Comparison of ENCODE assay signal across 3 cellular contexts in the genomic region with DNA sequence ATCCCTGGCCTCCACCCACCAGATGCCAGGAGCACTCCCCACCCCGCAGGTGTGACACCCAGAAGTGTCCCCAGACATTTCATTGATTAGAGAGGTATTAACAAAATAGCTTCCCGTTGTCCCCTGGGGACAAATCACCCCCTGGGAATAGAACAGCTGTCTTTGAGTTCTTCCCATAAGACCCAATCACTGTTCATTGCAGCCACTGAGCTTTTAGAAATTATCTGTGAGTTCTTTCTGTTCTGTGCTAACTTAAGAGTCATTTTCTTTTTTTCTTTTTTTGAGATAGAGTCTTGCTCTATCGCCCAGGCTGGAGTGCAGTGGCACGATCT.
TF ChIP-seq lines count a peak whose summit lies in the region.

No MANE protein-coding gene starts in this region.

TF ChIP-seq in SK-N-SH, 30 proteins besides CTCF, POLR2A, EP300 and RAD21 (continues in another document):
- TF ChIP-seq ZBTB33 (IDR thresholded peaks at IDR 0.05; ENCODE audit: borderline replicate concordance, low read depth) = no peak
- no peak for TF ChIP-seq PBX3 (IDR thresholded peaks at IDR 0.05)
- TF ChIP-seq, protein P1, sequence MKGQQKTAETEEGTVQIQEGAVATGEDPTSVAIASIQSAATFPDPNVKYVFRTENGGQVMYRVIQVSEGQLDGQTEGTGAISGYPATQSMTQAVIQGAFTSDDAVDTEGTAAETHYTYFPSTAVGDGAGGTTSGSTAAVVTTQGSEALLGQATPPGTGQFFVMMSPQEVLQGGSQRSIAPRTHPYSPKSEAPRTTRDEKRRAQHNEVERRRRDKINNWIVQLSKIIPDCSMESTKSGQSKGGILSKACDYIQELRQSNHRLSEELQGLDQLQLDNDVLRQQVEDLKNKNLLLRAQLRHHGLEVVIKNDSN (IDR thresholded peaks at IDR 0.05; ENCODE audit: borderline replicate concordance, low read depth) = no peak
- TF ChIP-seq NFIC (IDR thresholded peaks at IDR 0.05; ENCODE audit: borderline replicate concordance) = no peak
- TF ChIP-seq TEAD4 (IDR thresholded peaks at IDR 0.05; ENCODE audit: borderline replicate concordance, insufficient read depth) = no peak
- no peak for TF ChIP-seq RCOR1 (IDR thresholded peaks at IDR 0.05; ENCODE audit: low read length)
- no peak for TF ChIP-seq NRF1 (IDR thresholded peaks at IDR 0.05; ENCODE audit: low read depth, low read length)
- TF ChIP-seq RXRA (IDR thresholded peaks at IDR 0.05; ENCODE audit: borderline replicate concordance, low read depth) = no peak
- TF ChIP-seq TCF12 (IDR thresholded peaks at IDR 0.05) = no peak
- TF ChIP-seq GABPA (IDR thresholded peaks at IDR 0.05; ENCODE audit: low read depth) = no peak
- TF ChIP-seq, protein P2, sequence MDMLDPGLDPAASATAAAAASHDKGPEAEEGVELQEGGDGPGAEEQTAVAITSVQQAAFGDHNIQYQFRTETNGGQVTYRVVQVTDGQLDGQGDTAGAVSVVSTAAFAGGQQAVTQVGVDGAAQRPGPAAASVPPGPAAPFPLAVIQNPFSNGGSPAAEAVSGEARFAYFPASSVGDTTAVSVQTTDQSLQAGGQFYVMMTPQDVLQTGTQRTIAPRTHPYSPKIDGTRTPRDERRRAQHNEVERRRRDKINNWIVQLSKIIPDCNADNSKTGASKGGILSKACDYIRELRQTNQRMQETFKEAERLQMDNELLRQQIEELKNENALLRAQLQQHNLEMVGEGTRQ (IDR thresholded peaks at IDR 0.05; ENCODE audit: borderline replicate concordance, low read depth, low read length) = no peak
- no peak for TF ChIP-seq SIN3A (IDR thresholded peaks at IDR 0.05; ENCODE audit: borderline replicate concordance, low read depth, low read length)
- no peak for TF ChIP-seq YY1 (IDR thresholded peaks at IDR 0.05; ENCODE audit: low read depth)
- no peak for TF ChIP-seq MEF2A (IDR thresholded peaks at IDR 0.05; ENCODE audit: borderline replicate concordance, low read depth)
- no peak for TF ChIP-seq CHD2 (IDR thresholded peaks at IDR 0.05; ENCODE audit: low read length, partially characterized antibody)
- TF ChIP-seq MAX (IDR thresholded peaks at IDR 0.05; ENCODE audit: low read depth) = no peak
- no peak for TF ChIP-seq SMC3 (IDR thresholded peaks at IDR 0.05; ENCODE audit: low read depth, low read length)

TF ChIP-seq in SK-N-SH treated with all-trans-retinoic acid at 6 μM for 48 hours, 23 proteins besides CTCF, POLR2A, EP300 and RAD21:
- TF ChIP-seq CSDC2 (CRISPR knock-in tag; IDR thresholded peaks at IDR 0.05) (no peak), OSR1 (CRISPR knock-in tag; IDR thresholded peaks at IDR 0.05) (no peak), ZNF8 (CRISPR knock-in tag; IDR thresholded peaks at IDR 0.05) (no peak), ZC3H10 (CRISPR knock-in tag; IDR thresholded peaks at IDR 0.05) (no peak), TOX (CRISPR knock-in tag; IDR thresholded peaks at IDR 0.05; ENCODE audit: borderline replicate concordance) (no peak), ISL1 (CRISPR knock-in tag; IDR thresholded peaks at IDR 0.05) (no peak), TCF4 (CRISPR knock-in tag; IDR thresholded peaks at IDR 0.05; ENCODE audit: borderline replicate concordance) (no peak), RARB (CRISPR knock-in tag; IDR thresholded peaks at IDR 0.05) (no peak), ZNF565 (CRISPR knock-in tag; conservative IDR thresholded peaks at IDR 0.05; ENCODE audit: low read depth) (no peak), POU6F1 (CRISPR knock-in tag; IDR thresholded peaks at IDR 0.05; ENCODE audit: borderline replicate concordance, low read depth) (no peak), ZNF70 (CRISPR knock-in tag; IDR thresholded peaks at IDR 0.05) (no peak), SNAI2 (CRISPR knock-in tag; IDR thresholded peaks at IDR 0.05) (no peak)
- TF ChIP-seq, protein P3, sequence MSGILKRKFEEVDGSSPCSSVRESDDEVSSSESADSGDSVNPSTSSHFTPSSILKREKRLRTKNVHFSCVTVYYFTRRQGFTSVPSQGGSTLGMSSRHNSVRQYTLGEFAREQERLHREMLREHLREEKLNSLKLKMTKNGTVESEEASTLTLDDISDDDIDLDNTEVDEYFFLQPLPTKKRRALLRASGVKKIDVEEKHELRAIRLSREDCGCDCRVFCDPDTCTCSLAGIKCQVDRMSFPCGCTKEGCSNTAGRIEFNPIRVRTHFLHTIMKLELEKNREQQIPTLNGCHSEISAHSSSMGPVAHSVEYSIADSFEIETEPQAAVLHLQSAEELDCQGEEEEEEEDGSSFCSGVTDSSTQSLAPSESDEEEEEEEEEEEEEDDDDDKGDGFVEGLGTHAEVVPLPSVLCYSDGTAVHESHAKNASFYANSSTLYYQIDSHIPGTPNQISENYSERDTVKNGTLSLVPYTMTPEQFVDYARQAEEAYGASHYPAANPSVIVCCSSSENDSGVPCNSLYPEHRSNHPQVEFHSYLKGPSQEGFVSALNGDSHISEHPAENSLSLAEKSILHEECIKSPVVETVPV (CRISPR knock-in tag; IDR thresholded peaks at IDR 0.05) = no peak
- TF ChIP-seq, protein P4, sequence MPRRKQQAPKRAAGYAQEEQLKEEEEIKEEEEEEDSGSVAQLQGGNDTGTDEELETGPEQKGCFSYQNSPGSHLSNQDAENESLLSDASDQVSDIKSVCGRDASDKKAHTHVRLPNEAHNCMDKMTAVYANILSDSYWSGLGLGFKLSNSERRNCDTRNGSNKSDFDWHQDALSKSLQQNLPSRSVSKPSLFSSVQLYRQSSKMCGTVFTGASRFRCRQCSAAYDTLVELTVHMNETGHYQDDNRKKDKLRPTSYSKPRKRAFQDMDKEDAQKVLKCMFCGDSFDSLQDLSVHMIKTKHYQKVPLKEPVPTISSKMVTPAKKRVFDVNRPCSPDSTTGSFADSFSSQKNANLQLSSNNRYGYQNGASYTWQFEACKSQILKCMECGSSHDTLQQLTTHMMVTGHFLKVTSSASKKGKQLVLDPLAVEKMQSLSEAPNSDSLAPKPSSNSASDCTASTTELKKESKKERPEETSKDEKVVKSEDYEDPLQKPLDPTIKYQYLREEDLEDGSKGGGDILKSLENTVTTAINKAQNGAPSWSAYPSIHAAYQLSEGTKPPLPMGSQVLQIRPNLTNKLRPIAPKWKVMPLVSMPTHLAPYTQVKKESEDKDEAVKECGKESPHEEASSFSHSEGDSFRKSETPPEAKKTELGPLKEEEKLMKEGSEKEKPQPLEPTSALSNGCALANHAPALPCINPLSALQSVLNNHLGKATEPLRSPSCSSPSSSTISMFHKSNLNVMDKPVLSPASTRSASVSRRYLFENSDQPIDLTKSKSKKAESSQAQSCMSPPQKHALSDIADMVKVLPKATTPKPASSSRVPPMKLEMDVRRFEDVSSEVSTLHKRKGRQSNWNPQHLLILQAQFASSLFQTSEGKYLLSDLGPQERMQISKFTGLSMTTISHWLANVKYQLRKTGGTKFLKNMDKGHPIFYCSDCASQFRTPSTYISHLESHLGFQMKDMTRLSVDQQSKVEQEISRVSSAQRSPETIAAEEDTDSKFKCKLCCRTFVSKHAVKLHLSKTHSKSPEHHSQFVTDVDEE (CRISPR knock-in tag; IDR thresholded peaks at IDR 0.05) = no peak
TF ChIP-seq in SK-N-SH treated with all-trans-retinoic acid at 6 μM for 48 hours: peak in this region for 0.

TF ChIP-seq in GM12878, 131 proteins besides CTCF, POLR2A, EP300 and RAD21:
- TF ChIP-seq CUX1 (IDR thresholded peaks at IDR 0.05; ENCODE audit: insufficient replicate concordance, low read depth, low read length) (peak; percentile 63), PBX3 (IDR thresholded peaks at IDR 0.05; ENCODE audit: insufficient replicate concordance, low read depth, low read length) (no peak), PAX8 (IDR thresholded peaks at IDR 0.05) (no peak), MEF2B (IDR thresholded peaks at IDR 0.05; ENCODE audit: partially characterized antibody, poor library complexity, severe bottlenecking) (peak; percentile 97), ZNF384 (IDR thresholded peaks at IDR 0.05; ENCODE audit: borderline replicate concordance, low read depth, low read length) (no peak)
TF ChIP-seq in GM12878: peak in this region for 2.
